In genomic region chr2:99085400-99085799, GRCh38 we compare ENCODE assay signal across 10 cellular contexts. TPM values are rescaled to one million over a fixed set of nuclear protein-coding genes. Genes with fewer than 3 reads are reported as not detected.
DNase-seq lines count a peak whose midpoint lies in the region; ATAC-seq, FAIRE-seq and TF ChIP-seq lines count a peak whose summit lies in the region.
"Had no signal": no experiment of that assay in that cellular context is flagged by ENCODE, and none has a peak within 500 bp of the region (broad histone marks: within the 10 kb centered on the region; RNA-seq: fewer than 3 reads in every experiment).

No MANE protein-coding gene starts in this region.

- no peak for FAIRE-seq in small intestine (lab: Jason Lieb, UNC)

- 79 to 96% (median 89%) methylated on average over 2 of the region's 2 CpGs for WGBS in small intestine, 3 donors

- no peaks in the 10 kb centered on the region for H3K27me3 ChIP-seq in small intestine (ENCODE audit: control insufficient read depth in 2 of 2, insufficient read depth in 2 of 2, low read length in 2 of 2)

- TF ChIP-seq CTCF in VCaP (conservative IDR thresholded peaks at IDR 0.05) (peak; percentile 69), coronary artery (IDR thresholded peaks at IDR 0.05) (no peak)

- H3K27ac ChIP-seq in VCaP, result no peak overlapping the region
- H3K27ac ChIP-seq in coronary artery, result no peak overlapping the region
- H3K27ac ChIP-seq in small intestine (ENCODE audit: low read depth in 1 of 2, low read length in 1 of 2), result no peak overlapping the region

- H3K4me3 ChIP-seq in coronary artery (no peak overlapping the region), small intestine (ENCODE audit: low read depth in 1 of 2, low read length in 2 of 2) (no peak overlapping the region)
- H3K4me3 ChIP-seq: HAP-1 had no signal

- no peaks in the 10 kb centered on the region for H3K9me3 ChIP-seq in small intestine (ENCODE audit: control insufficient read depth, low read depth)
- H3K9me3 ChIP-seq: HAP-1 had no signal

- H3K36me3 ChIP-seq in small intestine (ENCODE audit: control insufficient read depth in 2 of 2, insufficient read depth in 2 of 2, low read length in 2 of 2), result no peaks in the 10 kb centered on the region
- H3K36me3 ChIP-seq: HAP-1 had no signal

- DNase-seq in DMS53 (lab: John Stamatoyannopoulos, UW) (peak; percentile 71), DMS53 treated with DMSO at 0.1 percent for 48 hours (lab: John Stamatoyannopoulos, UW; ENCODE audit: unreplicated experiment) (no peak), HK-2 (ENCODE audit: unreplicated experiment) (peak; percentile 21), left kidney (ENCODE audit: low read depth, low spot score) (peak; percentile 27), coronary artery (ENCODE audit: low spot score) (no peak), small intestine (no peak)
- DNase-seq: NCI-H2227 treated with DMSO at 0.1 percent for 48 hours had no signal

- no peaks in the 10 kb centered on the region for H3K4me1 ChIP-seq in small intestine (ENCODE audit: control insufficient read depth in 2 of 2, insufficient read depth in 1 of 2, low read depth in 1 of 2, low read length in 1 of 2)
- H3K4me1 ChIP-seq: HAP-1 had no signal

- no peak for ATAC-seq in HG03521 (IDR thresholded peaks at IDR 0.05; ENCODE audit: unreplicated experiment)

RNA-seq across cellular contexts. Expression of gene C2orf15, which starts 56.1 kb away (rescaled TPM):
- polyA plus RNA-seq in small intestine, result 1 to 10 TPM; 1.4 to 5.6 (median 4.9) TPM

Comparison
In these comparisons a context has a peak if more than half of its experiments do, and no peak if none do; other contexts are left out.
1. DNase-seq: peak in DMS53 (single experiment), HK-2 (single experiment) and left kidney (single experiment); none in DMS53 treated with DMSO at 0.1 percent for 48 hours (single experiment), coronary artery (single experiment) and small intestine (single experiment).